8 cellular contexts compared by ENCODE assay signal in the genomic region with DNA sequence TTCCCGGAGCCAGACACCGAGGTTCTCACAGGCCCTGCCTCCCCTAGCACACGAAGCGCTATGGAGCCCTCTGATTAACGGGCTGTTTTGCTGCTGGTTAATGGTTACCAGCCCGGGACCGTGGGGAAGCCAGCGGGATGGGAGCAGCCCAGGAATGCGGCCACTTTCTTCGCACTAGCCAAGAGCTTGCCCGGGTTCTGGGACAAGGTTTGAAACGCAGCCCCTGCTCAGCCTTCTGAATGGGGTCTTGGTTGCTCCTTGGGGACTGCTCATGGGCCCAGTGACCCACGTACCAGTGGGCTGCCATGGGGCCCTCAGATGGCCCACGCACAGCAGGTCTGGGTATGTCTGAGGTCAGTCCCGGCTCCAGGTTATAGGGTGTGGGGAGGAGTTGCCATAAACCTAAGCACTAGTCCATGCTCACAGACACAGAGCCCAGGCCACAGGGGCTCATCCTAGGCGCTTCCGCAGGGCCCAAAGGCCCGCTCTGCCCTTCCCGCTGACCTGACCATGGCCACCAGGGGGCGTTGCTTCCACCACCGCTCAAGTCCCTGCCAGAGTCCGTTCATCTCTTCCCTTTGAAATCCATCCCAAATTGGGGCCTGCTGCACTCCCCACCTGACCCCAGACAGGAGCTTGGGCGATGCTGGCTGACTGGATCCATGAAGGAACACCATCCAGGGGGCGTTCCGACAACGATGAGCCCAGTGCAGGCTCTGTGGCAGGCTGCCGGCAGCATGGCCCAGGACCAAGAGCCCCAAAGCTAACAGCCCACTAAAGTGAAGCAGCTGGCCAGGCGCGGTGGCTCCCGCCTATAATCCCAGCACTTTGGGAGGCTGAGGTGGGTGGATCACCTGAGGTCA. TPM values are rescaled to one million over a fixed set of nuclear protein-coding genes. Genes with fewer than 3 reads are reported as not detected.
A peak's percentile ranks its signal among the peaks of the same experiment; 100 is the strongest.
DNase-seq lines count a peak whose midpoint lies in the region; ATAC-seq and TF ChIP-seq lines count a peak whose summit lies in the region.

No MANE protein-coding gene starts in this region.

- no peaks in the 10 kb centered on the region for H3K27me3 Mint-ChIP-seq in natural killer cell treated with Interleukin-12 subunit alpha and Interleukin-12 subunit beta and Interleukin-15 and Interleukin-18, amount 100 ng/mL, for 72 hours

- no peaks in the 10 kb centered on the region for H3K9me3 ChIP-seq in testis

- H3K36me3 ChIP-seq in testis (ENCODE audit: low read depth, missing control alignments), result no peaks in the 10 kb centered on the region

- DNase-seq in NCI-H1092 (lab: John Stamatoyannopoulos, UW) (peak; percentile 12), NCI-H1092 treated with DMSO at 0.1 percent for 48 hours (lab: John Stamatoyannopoulos, UW) (no peak), NCI-H82 (lab: John Stamatoyannopoulos, UW) (peak; percentile 86), testis (peak; percentile 73)
- DNase-seq in activated CD8-positive, alpha-beta memory T cell treated with anti-CD3 and anti-CD28 coated beads, Interleukin-2, amount 50 U/mL, for 48 hours, result peak; percentile 89
- no peak for DNase-seq in natural killer cell treated with Interleukin-12 subunit alpha and Interleukin-12 subunit beta and Interleukin-15 and Interleukin-18, amount 100 ng/mL, for 72 hours (ENCODE audit: low spot score)

- ATAC-seq in esophagus mucosa, result peak; percentile 32
- peak; percentile 54 to 59 for ATAC-seq in natural killer cell treated with Interleukin-12 subunit alpha and Interleukin-12 subunit beta and Interleukin-15 and Interleukin-18, amount 100 ng/mL, for 72 hours
- ATAC-seq in GM19035 (IDR thresholded peaks at IDR 0.05; ENCODE audit: unreplicated experiment), result no peak

- H3K27me3 ChIP-seq in testis, result no peaks in the 10 kb centered on the region

- intact Hi-C loops in testis (cut with DNase I; ENCODE audit: low total_unique reads), result no loop called here

- peaks cover 39% of the 10 kb centered on the region for H3K4me1 ChIP-seq in testis

- H3K27ac ChIP-seq in testis, result no peak overlapping the region

- H3K4me3 ChIP-seq in testis, result no peak overlapping the region

- peaks cover 27 to 50% of the 10 kb centered on the region in 2 donors for H3K4me1 Mint-ChIP-seq in natural killer cell treated with Interleukin-12 subunit alpha and Interleukin-12 subunit beta and Interleukin-15 and Interleukin-18, amount 100 ng/mL, for 72 hours (ENCODE audit: low read depth in 2 of 2)

- H3K4me3 Mint-ChIP-seq in natural killer cell treated with Interleukin-12 subunit alpha and Interleukin-12 subunit beta and Interleukin-15 and Interleukin-18, amount 100 ng/mL, for 72 hours, result no peak overlapping the region

- H3K27ac Mint-ChIP-seq in natural killer cell treated with Interleukin-12 subunit alpha and Interleukin-12 subunit beta and Interleukin-15 and Interleukin-18, amount 100 ng/mL, for 72 hours, result peak overlapping the region; percentile 10 to 79

- no peaks in the 10 kb centered on the region for H3K9me3 Mint-ChIP-seq in natural killer cell treated with Interleukin-12 subunit alpha and Interleukin-12 subunit beta and Interleukin-15 and Interleukin-18, amount 100 ng/mL, for 72 hours

- no peak for TF ChIP-seq POLR2A in testis (IDR thresholded peaks at IDR 0.05)

- H3K36me3 Mint-ChIP-seq in natural killer cell treated with Interleukin-12 subunit alpha and Interleukin-12 subunit beta and Interleukin-15 and Interleukin-18, amount 100 ng/mL, for 72 hours, result no peaks in the 10 kb centered on the region

- 75 to 76% methylated on average over 15 to 30 of the region's 30 CpGs for WGBS in testis, 2 donors

- peak; percentile 68 to 79 (median 74) for TF ChIP-seq CTCF in testis (IDR thresholded peaks at IDR 0.05)

RNA-seq across cellular contexts. Expression of gene ISYNA1, which starts 31.5 kb away (rescaled TPM):
- total RNA-seq in esophagus mucosa (8.5 TPM), testis (1,000 to 10,000 TPM in 1 of 2 donors, 100 to 1,000 TPM in 1; 1,000 to 1,122 TPM)
- 10 to 100 TPM; 19.0 to 25.6 TPM for total RNA-seq in natural killer cell treated with Interleukin-12 subunit alpha and Interleukin-12 subunit beta and Interleukin-15 and Interleukin-18, amount 100 ng/mL, for 72 hours
- 493 TPM for polyA plus RNA-seq in testis (ENCODE audit: insufficient read depth, low read depth, low replicate concordance)

RNA-seq across cellular contexts. Expression of gene SSBP4, which starts 50.3 kb away (rescaled TPM):
- total RNA-seq in esophagus mucosa (15.7 TPM), testis (100 to 1,000 TPM in 1 of 2 donors, 10 to 100 TPM in 1; 90.3 to 118 TPM)
- total RNA-seq in natural killer cell treated with Interleukin-12 subunit alpha and Interleukin-12 subunit beta and Interleukin-15 and Interleukin-18, amount 100 ng/mL, for 72 hours, result 100 to 1,000 TPM; 112 to 271 TPM
- polyA plus RNA-seq in testis (ENCODE audit: insufficient read depth, low read depth, low replicate concordance), result 80.5 TPM

RNA-seq across cellular contexts. Expression of gene ELL, which starts 52.4 kb away (rescaled TPM):
- total RNA-seq in esophagus mucosa (7.5 TPM), testis (10 to 100 TPM; 75.8 to 76.1 TPM)
- total RNA-seq in natural killer cell treated with Interleukin-12 subunit alpha and Interleukin-12 subunit beta and Interleukin-15 and Interleukin-18, amount 100 ng/mL, for 72 hours, result 10 to 100 TPM; 52.3 to 75.2 TPM
- 48.0 TPM for polyA plus RNA-seq in testis (ENCODE audit: insufficient read depth, low read depth, low replicate concordance)

Comparison
In these comparisons a context has a peak if more than half of its experiments do, and no peak if none do; other contexts are left out.
1. DNase-seq: peak in NCI-H1092 (single experiment), NCI-H82 (single experiment), activated CD8-positive, alpha-beta memory T cell treated with anti-CD3 and anti-CD28 coated beads, Interleukin-2, amount 50 U/mL, for 48 hours (single experiment) and testis (single experiment); none in NCI-H1092 treated with DMSO at 0.1 percent for 48 hours (single experiment) and natural killer cell treated with Interleukin-12 subunit alpha and Interleukin-12 subunit beta and Interleukin-15 and Interleukin-18, amount 100 ng/mL, for 72 hours (single experiment).
2. RNA of gene ISYNA1, which starts 31.5 kb away (total RNA-seq): 1,000 to 1,122 TPM in testis; 19.0 to 25.6 TPM in natural killer cell treated with Interleukin-12 subunit alpha and Interleukin-12 subunit beta and Interleukin-15 and Interleukin-18, amount 100 ng/mL, for 72 hours and 8.5 TPM in esophagus mucosa (single experiment); every median in the first group is over 10 times any median in the second.